24 cellular contexts compared by ENCODE assay signal in the genomic region with DNA sequence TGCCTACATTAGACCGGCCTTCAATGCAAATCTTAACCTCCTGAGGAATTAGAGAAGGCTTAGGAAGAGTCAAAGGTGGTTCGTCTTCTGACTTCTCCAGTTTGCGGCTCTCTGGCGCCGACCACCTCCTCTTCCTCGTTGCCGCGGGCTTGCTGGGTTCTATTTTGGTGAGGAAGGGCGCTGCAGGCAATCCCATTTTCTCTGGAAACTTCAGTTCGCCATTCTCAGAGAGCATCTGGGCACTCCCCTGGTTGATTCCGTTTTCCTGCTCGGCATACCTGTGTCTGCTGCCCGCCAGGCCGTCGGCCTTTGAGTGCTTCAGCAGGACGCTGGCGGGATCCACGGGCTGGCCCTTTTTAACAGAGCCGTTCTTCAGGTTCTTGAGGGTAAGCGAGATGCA.
A peak's percentile ranks its signal among the peaks of the same experiment; 100 is the strongest.
DNase-seq lines count a peak whose midpoint lies in the region; ATAC-seq and TF ChIP-seq lines count a peak whose summit lies in the region.
"Had no signal": no experiment of that assay in that cellular context is flagged by ENCODE, and none has a peak within 500 bp of the region (broad histone marks: within the 10 kb centered on the region; RNA-seq: fewer than 3 reads in every experiment).

No MANE protein-coding gene starts in this region.

- H3K9me3 ChIP-seq in Karpas-422 (ENCODE audit: low read length) (no peaks in the 10 kb centered on the region), endodermal cell (ENCODE audit: control insufficient read depth, low read length) (no peaks in the 10 kb centered on the region), left lung (no peaks in the 10 kb centered on the region), mesenchymal stem cell (ENCODE audit: control insufficient read depth, low read length) (no peaks in the 10 kb centered on the region)
- H3K9me3 ChIP-seq: gastroesophageal sphincter, tibial artery had no signal

- H3K4me2 ChIP-seq in Karpas-422 (ENCODE audit: low read depth, low read length, poor library complexity, severe bottlenecking) (peak overlapping the region; percentile 91), mesenchymal stem cell (ENCODE audit: low read length, poor library complexity, severe bottlenecking) (no peak overlapping the region)

- H3K14ac ChIP-seq in mesenchymal stem cell (ENCODE audit: low read length in 2 of 2): no peak overlapping the region

- H3K4me3 ChIP-seq in GM12864 (ENCODE audit: low read depth, low read length): peak overlapping the region; percentile 32
- peak overlapping the region; percentile 69 for H3K4me3 ChIP-seq in Karpas-422 (ENCODE audit: low read length)
- no peak overlapping the region for H3K4me3 ChIP-seq in endodermal cell (ENCODE audit: low read length)
- no peak overlapping the region for H3K4me3 ChIP-seq in left lung
- H3K4me3 ChIP-seq in mesenchymal stem cell (ENCODE audit: insufficient read depth in 1 of 2, low read depth in 1 of 2, low read length in 2 of 2): no peak overlapping the region
- H3K4me3 ChIP-seq: gastroesophageal sphincter, tibial artery had no signal

- H2AFZ ChIP-seq in Karpas-422 (ENCODE audit: low read length) (peak overlapping the region; percentile 34; the same call in 1 of the 2 replicates), mesenchymal stem cell (ENCODE audit: low read depth, low read length) (no peak overlapping the region)

- H2BK15ac ChIP-seq in mesenchymal stem cell (ENCODE audit: low read depth, poor library complexity, severe bottlenecking): no peak overlapping the region

- no peak overlapping the region for H2BK5ac ChIP-seq in mesenchymal stem cell (ENCODE audit: low read depth, low read length, poor library complexity, severe bottlenecking)

- no peaks in the 10 kb centered on the region for H3K9me2 ChIP-seq in Karpas-422 (replicated peaks; ENCODE audit: insufficient read depth, low read length)

- peaks cover 29% of the 10 kb centered on the region for H3K4me1 Mint-ChIP-seq in endodermal cell
- peaks cover 29% of the 10 kb centered on the region for H3K4me1 Mint-ChIP-seq in stimulated activated memory B cell treated with anti-CD40 and anti-IgM and Interleukin-4, amounts not matched to agents 10 μg/mL and 1 μg/mL and 100 μg/mL, for 72 hours
- H3K4me1 Mint-ChIP-seq: activated CD4-positive, alpha-beta T cell treated with anti-CD3 and anti-CD28 coated beads, Interleukin-2, amount 10 ng/mL, durations not matched to agents 7 days and 5 days; mesothelial cell of epicardium; naive thymus-derived CD8-positive, alpha-beta T cell had no signal

- H2AK5ac ChIP-seq in mesenchymal stem cell (ENCODE audit: low read length, severe bottlenecking): no peak overlapping the region

- TF ChIP-seq CTCF in GM12864 (IDR thresholded peaks at IDR 0.05; ENCODE audit: low read depth, low read length, missing control alignments) (no peak), endodermal cell (conservative IDR thresholded peaks at IDR 0.05) (no peak), left lung (IDR thresholded peaks at IDR 0.05) (no peak)

- H4K8ac ChIP-seq in mesenchymal stem cell (ENCODE audit: low read length): no peak overlapping the region

- H3K36me3 ChIP-seq in Karpas-422 (ENCODE audit: insufficient read depth, low read length): no peaks in the 10 kb centered on the region
- no peaks in the 10 kb centered on the region for H3K36me3 ChIP-seq in endodermal cell (ENCODE audit: control insufficient read depth, insufficient read depth, low read length)
- H3K36me3 ChIP-seq in left lung: peaks cover 0 to 35% of the 10 kb centered on the region in 2 donors
- peaks cover 16 to 46% of the 10 kb centered on the region in 2 experiments for H3K36me3 ChIP-seq in mesenchymal stem cell (ENCODE audit: control insufficient read depth in 1 of 2, insufficient read depth in 2 of 2, low read depth in 1 of 2, low read length in 2 of 2)

- H3K79me2 ChIP-seq in Karpas-422 (ENCODE audit: low read length): no peaks in the 10 kb centered on the region

- intact Hi-C loops in left lung (cut with DNase I): no loop called here

- no peaks in the 10 kb centered on the region for H4K20me1 ChIP-seq in Karpas-422 (ENCODE audit: insufficient read depth, low read depth, low read length)

- no peak for ATAC-seq in stimulated activated memory B cell treated with anti-CD40 and anti-IgM and Interleukin-4, amounts not matched to agents 10 μg/mL and 1 μg/mL and 100 μg/mL, for 72 hours
- no peak for ATAC-seq in left lung
- no peak for ATAC-seq in GM19035 (IDR thresholded peaks at IDR 0.05; ENCODE audit: unreplicated experiment)
- ATAC-seq: gastroesophageal sphincter; HCT116; left lobe of liver; naive thymus-derived CD8-positive, alpha-beta T cell; PC-3; Right ventricle myocardium inferior had no signal

- H4K91ac ChIP-seq in mesenchymal stem cell (ENCODE audit: low read length): no peak overlapping the region

- no peak overlapping the region for H2BK12ac ChIP-seq in mesenchymal stem cell (ENCODE audit: low read length in 2 of 2)

- WGBS in endodermal cell (ENCODE audit: insufficient coverage in 1 of 2, insufficient read length in 1 of 2), 2 experiments: 82 to 92% methylated on average over 13 to 20 of the region's 20 CpGs
- 91% methylated on average over 20 of the region's 20 CpGs for WGBS in mesenchymal stem cell

- H3K4me1 ChIP-seq in Karpas-422 (ENCODE audit: low read length): peaks cover 42% of the 10 kb centered on the region
- H3K4me1 ChIP-seq in endodermal cell (ENCODE audit: control insufficient read depth, insufficient read depth, low read length): no peaks in the 10 kb centered on the region
- H3K4me1 ChIP-seq in left lung: no peaks in the 10 kb centered on the region
- peaks cover 1% of the 10 kb centered on the region for H3K4me1 ChIP-seq in mesenchymal stem cell (ENCODE audit: control insufficient read depth, insufficient read depth, low read depth, low read length)
- H3K4me1 ChIP-seq: gastroesophageal sphincter, tibial artery had no signal

- no peaks in the 10 kb centered on the region for H3K27me3 Mint-ChIP-seq in endodermal cell (ENCODE audit: insufficient read depth)
- H3K27me3 Mint-ChIP-seq in stimulated activated memory B cell treated with anti-CD40 and anti-IgM and Interleukin-4, amounts not matched to agents 10 μg/mL and 1 μg/mL and 100 μg/mL, for 72 hours: no peaks in the 10 kb centered on the region
- H3K27me3 Mint-ChIP-seq: activated CD4-positive, alpha-beta T cell treated with anti-CD3 and anti-CD28 coated beads, Interleukin-2, amount 10 ng/mL, durations not matched to agents 7 days and 5 days; naive thymus-derived CD8-positive, alpha-beta T cell had no signal

- H3K9ac ChIP-seq in Karpas-422 (ENCODE audit: low read length) (peak overlapping the region; percentile 60; the same call in 1 of the 2 replicates), endodermal cell (ENCODE audit: extremely low read depth, low read length, poor library complexity, severe bottlenecking) (no peak overlapping the region), mesenchymal stem cell (ENCODE audit: low read length) (no peak overlapping the region)

- H3K23ac ChIP-seq in mesenchymal stem cell (ENCODE audit: low read length in 2 of 2): no peak overlapping the region

- H2BK120ac ChIP-seq in mesenchymal stem cell (ENCODE audit: low read depth, low read length): no peak overlapping the region

- H3K79me1 ChIP-seq in mesenchymal stem cell (replicated peaks; ENCODE audit: low read length, poor library complexity, severe bottlenecking): no peaks in the 10 kb centered on the region

- no peak overlapping the region for H3K27ac Mint-ChIP-seq in endodermal cell
- peak overlapping the region; percentile 78 for H3K27ac Mint-ChIP-seq in stimulated activated memory B cell treated with anti-CD40 and anti-IgM and Interleukin-4, amounts not matched to agents 10 μg/mL and 1 μg/mL and 100 μg/mL, for 72 hours
- H3K27ac Mint-ChIP-seq: activated CD4-positive, alpha-beta T cell treated with anti-CD3 and anti-CD28 coated beads, Interleukin-2, amount 10 ng/mL, durations not matched to agents 7 days and 5 days; activated T-cell treated with anti-CD3 and anti-CD28 coated beads, Interleukin-2, amount 50 U/mL, for 72 hours; mesothelial cell of epicardium had no signal

- H3K27me3 ChIP-seq in Karpas-422 (ENCODE audit: low read length) (no peaks in the 10 kb centered on the region), endodermal cell (ENCODE audit: control insufficient read depth, insufficient read depth, low read length, poor library complexity, severe bottlenecking) (no peaks in the 10 kb centered on the region), left lung (no peaks in the 10 kb centered on the region), mesenchymal stem cell (ENCODE audit: control insufficient read depth in 1 of 2, insufficient read depth in 1 of 2, low read length in 2 of 2) (no peaks in the 10 kb centered on the region)
- H3K27me3 ChIP-seq: gastroesophageal sphincter, tibial artery had no signal

- H3K18ac ChIP-seq in mesenchymal stem cell (ENCODE audit: low read depth in 1 of 2, low read length in 2 of 2): no peak overlapping the region

- peak overlapping the region; percentile 9 for H3K4me3 Mint-ChIP-seq in endodermal cell
- H3K4me3 Mint-ChIP-seq in stimulated activated memory B cell treated with anti-CD40 and anti-IgM and Interleukin-4, amounts not matched to agents 10 μg/mL and 1 μg/mL and 100 μg/mL, for 72 hours: peak overlapping the region; percentile 78
- H3K4me3 Mint-ChIP-seq: activated CD4-positive, alpha-beta T cell treated with anti-CD3 and anti-CD28 coated beads, Interleukin-2, amount 10 ng/mL, durations not matched to agents 7 days and 5 days; mesothelial cell of epicardium; naive thymus-derived CD8-positive, alpha-beta T cell had no signal

- H3K36me3 Mint-ChIP-seq in endodermal cell (ENCODE audit: low read depth): no peaks in the 10 kb centered on the region
- peaks cover 51% of the 10 kb centered on the region for H3K36me3 Mint-ChIP-seq in stimulated activated memory B cell treated with anti-CD40 and anti-IgM and Interleukin-4, amounts not matched to agents 10 μg/mL and 1 μg/mL and 100 μg/mL, for 72 hours

- H3K27ac ChIP-seq in Karpas-422 (ENCODE audit: low read length): no peak overlapping the region; the same call in 1 of the 2 replicates
- no peak overlapping the region for H3K27ac ChIP-seq in endodermal cell (ENCODE audit: low read depth, low read length)
- no peak overlapping the region for H3K27ac ChIP-seq in left lung
- H3K27ac ChIP-seq in mesenchymal stem cell (ENCODE audit: low read length, poor library complexity, severe bottlenecking): no peak overlapping the region
- H3K27ac ChIP-seq: C4-2B, gastroesophageal sphincter, tibial artery had no signal

- no peak for DNase-seq in GM12864 (ENCODE audit: low read depth)
- DNase-seq in Karpas-422: no peak
- DNase-seq in endodermal cell: peak; percentile 58
- no peak for DNase-seq in left lung
- DNase-seq in mesenchymal stem cell: no peak
- DNase-seq: activated CD4-positive, alpha-beta T cell treated with anti-CD3 and anti-CD28 coated beads, Interleukin-2, amount 10 ng/mL, durations not matched to agents 7 days and 5 days; activated naive CD4-positive, alpha-beta T cell; activated T-cell treated with anti-CD3 and anti-CD28 coated beads, Interleukin-2, amount 50 U/mL, for 72 hours; Calu3; cerebellar nuclear complex; DMS79 treated with DMSO at 0.1 percent for 48 hours; hippocampal formation; naive thymus-derived CD8-positive, alpha-beta T cell; NCI-H1436; PC-3 had no signal

- H3K9me3 Mint-ChIP-seq in endodermal cell: no peaks in the 10 kb centered on the region
- H3K9me3 Mint-ChIP-seq in stimulated activated memory B cell treated with anti-CD40 and anti-IgM and Interleukin-4, amounts not matched to agents 10 μg/mL and 1 μg/mL and 100 μg/mL, for 72 hours: no peaks in the 10 kb centered on the region
- H3K9me3 Mint-ChIP-seq: activated CD4-positive, alpha-beta T cell treated with anti-CD3 and anti-CD28 coated beads, Interleukin-2, amount 10 ng/mL, durations not matched to agents 7 days and 5 days; activated T-cell treated with anti-CD3 and anti-CD28 coated beads, Interleukin-2, amount 50 U/mL, for 72 hours; mesothelial cell of epicardium; naive thymus-derived CD8-positive, alpha-beta T cell had no signal

- H3K4ac ChIP-seq in mesenchymal stem cell (ENCODE audit: low read depth in 1 of 2, low read length in 2 of 2): no peak overlapping the region

Comparison
In these comparisons a context has a peak if more than half of its experiments do, and no peak if none do; other contexts are left out.
1. H3K4me3 ChIP-seq: peak in GM12864 (single experiment) and Karpas-422 (single experiment); none in endodermal cell (single experiment), left lung (0 of 2) and mesenchymal stem cell (0 of 2).